1 cellular context compared by ENCODE assay signal in the genomic region with DNA sequence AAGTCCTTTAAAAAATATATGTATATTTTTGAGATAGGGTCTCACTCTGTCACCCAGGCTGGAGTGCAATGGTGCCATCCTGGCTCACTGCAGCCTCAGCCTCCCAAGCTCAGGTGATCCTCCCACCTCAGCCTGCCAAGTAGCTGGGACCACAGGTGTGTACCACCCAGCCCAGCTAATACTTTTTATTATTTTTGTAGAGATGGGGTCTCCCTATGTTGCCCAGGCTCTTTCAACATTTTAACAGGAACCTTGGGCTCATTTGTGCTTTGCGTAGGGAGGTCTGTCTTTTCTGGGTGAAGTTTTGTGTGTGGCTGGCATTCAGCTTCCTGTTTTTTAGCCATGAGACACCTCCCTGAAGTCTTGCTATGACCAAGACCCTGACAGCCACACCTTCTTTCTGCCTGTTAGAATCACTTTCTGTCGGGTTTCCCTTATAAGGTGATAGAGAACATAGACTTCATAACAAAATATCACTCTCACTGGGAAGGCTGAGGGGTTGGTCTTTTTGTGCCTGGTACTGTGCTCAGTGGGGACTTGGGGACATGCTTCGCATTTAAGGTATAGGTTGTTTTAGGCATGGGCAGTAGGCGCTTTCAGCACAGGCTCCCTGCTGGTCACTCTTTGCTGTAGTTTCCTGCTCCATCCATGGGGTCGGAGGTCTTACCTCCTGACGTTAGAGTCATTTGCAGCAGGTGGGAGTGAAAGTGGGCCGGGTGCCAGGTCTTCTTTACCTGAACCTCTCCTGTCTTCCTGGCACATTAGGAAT.
A peak's percentile ranks its signal among the peaks of the same experiment; 100 is the strongest.
TF ChIP-seq lines count a peak whose summit lies in the region.

No MANE protein-coding gene starts in this region.

TF ChIP-seq in K562, 482 proteins besides CTCF, POLR2A, EP300 and RAD21 (continued from another document):
- TF ChIP-seq ZBTB11 (CRISPR knock-in tag; IDR thresholded peaks at IDR 0.05) (0 out of 6 replicates have a peak, but pooled peaks of 1 of the 3 experiments have one; percentile 26), HSF4 (CRISPR knock-in tag; IDR thresholded peaks at IDR 0.05; ENCODE audit: borderline replicate concordance) (no peak), SPI1 (IDR thresholded peaks at IDR 0.05; ENCODE audit: borderline replicate concordance, low read depth, low read length) (peak; percentile 36; the same call in 1 of the 2 replicates), NFIC (IDR thresholded peaks at IDR 0.05) (peak; percentile 53), TCF3 (CRISPR knock-in tag; IDR thresholded peaks at IDR 0.05) (no peak), FOXP1 (CRISPR knock-in tag; IDR thresholded peaks at IDR 0.05) (0 out of 2 replicates have a peak, but pooled peaks have one; percentile 40), STAG1 (CRISPR knock-in tag; IDR thresholded peaks at IDR 0.05; ENCODE audit: borderline replicate concordance) (no peak), GTF3C2 (IDR thresholded peaks at IDR 0.05; ENCODE audit: borderline replicate concordance, extremely low read depth, insufficient read length) (no peak), CBFA2T2 (conservative IDR thresholded peaks at IDR 0.05) (no peak), NR2C2 (CRISPR knock-in tag; IDR thresholded peaks at IDR 0.05) (no peak), NR2C2 (tag; IDR thresholded peaks at IDR 0.05) (no peak), SRF (CRISPR knock-in tag; IDR thresholded peaks at IDR 0.05) (peak; percentile 40 to 89; a peak in 2 of 4 replicates), E4F1 (CRISPR knock-in tag; IDR thresholded peaks at IDR 0.05; ENCODE audit: borderline replicate concordance) (no peak), KLF13 (tag; IDR thresholded peaks at IDR 0.05; ENCODE audit: borderline replicate concordance, low read depth) (no peak)
